In genomic region chr17:63840591-63841349, GRCh38 we compare ENCODE assay signal across 8 cellular contexts.
DNase-seq lines count a peak whose midpoint lies in the region; ATAC-seq and TF ChIP-seq lines count a peak whose summit lies in the region.

No MANE protein-coding gene starts in this region.

- DNase-seq in AG09309 (ENCODE audit: low read depth) (no peak), LNCaP clone FGC (ENCODE audit: low read depth) (no peak), coronary artery (ENCODE audit: low spot score) (no peak), SKM-1 treated with dmso at 0.1 percent for 144 hours (lab: John Stamatoyannopoulos, UW; ENCODE audit: unreplicated experiment) (no peak), amniotic stem cell (lab: John Stamatoyannopoulos, UW) (no peak)
- DNase-seq in stimulated activated naive CD4-positive, alpha-beta T cell treated with Interleukin-2 at 50 U/mL for 16 hours (lab: John Stamatoyannopoulos, UW), result no peak

- H3K27me3 ChIP-seq in muscle layer of duodenum (ENCODE audit: low read depth, low read length), result no peaks in the 10 kb centered on the region

- H3K36me3 ChIP-seq in muscle layer of duodenum (ENCODE audit: control insufficient read depth in 1 of 2, insufficient read depth in 2 of 2, low read length in 2 of 2), result peaks cover 8 to 20% of the 10 kb centered on the region in 2 donors

- ATAC-seq in HG02973 (IDR thresholded peaks at IDR 0.05; ENCODE audit: unreplicated experiment), result no peak

- H3K27ac ChIP-seq in coronary artery (peak overlapping the region; percentile 93 to 95), muscle layer of duodenum (ENCODE audit: low read length) (peak overlapping the region; percentile 84)

- peaks cover 11 to 55% of the 10 kb centered on the region in 2 donors for H3K4me1 ChIP-seq in muscle layer of duodenum (ENCODE audit: control insufficient read depth in 1 of 2, insufficient read depth in 2 of 2, low read length in 2 of 2)

- peak overlapping the region; percentile 88 for H3K4me3 ChIP-seq in AG09309 (ENCODE audit: control insufficient read depth, low read depth, low read length)
- peak overlapping the region; percentile 94 for H3K4me3 ChIP-seq in LNCaP clone FGC (ENCODE audit: low read depth, low read length)
- H3K4me3 ChIP-seq in coronary artery, result peak overlapping the region; percentile 89
- peak overlapping the region; percentile 88 to 93 for H3K4me3 ChIP-seq in muscle layer of duodenum (ENCODE audit: low read depth in 1 of 2, low read length in 2 of 2)

- no peaks in the 10 kb centered on the region for H3K9me3 ChIP-seq in muscle layer of duodenum (ENCODE audit: control insufficient read depth in 1 of 2, low read length in 2 of 2)

- no peak for TF ChIP-seq CTCF in AG09309 (IDR thresholded peaks at IDR 0.05; ENCODE audit: control insufficient read depth, insufficient read depth, low read depth, low read length, missing control alignments)
- no peak for TF ChIP-seq CTCF in LNCaP clone FGC (IDR thresholded peaks at IDR 0.05; ENCODE audit: control insufficient read depth, extremely low read depth, insufficient read depth)
- no peak for TF ChIP-seq CTCF in coronary artery (IDR thresholded peaks at IDR 0.05)
